Comparison of ENCODE assay signal across 11 cellular contexts in the genomic region with DNA sequence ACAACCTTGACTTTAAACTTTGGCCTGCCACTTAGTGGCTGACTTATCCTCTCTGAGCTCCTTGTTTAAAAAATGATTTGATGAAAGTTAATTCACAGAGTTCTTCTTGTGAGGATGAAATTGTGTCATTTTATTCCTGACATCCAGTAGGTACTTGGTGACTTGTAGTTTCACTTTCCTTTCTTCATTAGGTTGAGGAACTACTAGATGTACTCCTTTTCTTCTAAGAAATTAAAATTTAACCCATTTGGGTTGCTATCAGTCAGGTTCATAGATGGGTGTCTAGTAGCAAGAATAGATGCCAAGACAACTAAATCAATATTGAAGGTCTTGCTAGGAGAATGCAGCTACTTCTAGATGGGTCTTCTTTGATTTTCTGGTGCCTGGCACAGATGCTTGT. TPM values are rescaled to one million over a fixed set of nuclear protein-coding genes. Genes with fewer than 3 reads are reported as not detected.
A peak's percentile ranks its signal among the peaks of the same experiment; 100 is the strongest.
DNase-seq lines count a peak whose midpoint lies in the region; ATAC-seq, FAIRE-seq and TF ChIP-seq lines count a peak whose summit lies in the region.
"Had no signal": no experiment of that assay in that cellular context is flagged by ENCODE, and none has a peak within 500 bp of the region (broad histone marks: within the 10 kb centered on the region; RNA-seq: fewer than 3 reads in every experiment).

No MANE protein-coding gene starts in this region.

- H3K27ac ChIP-seq in GM12878 (ENCODE audit: control insufficient read depth, insufficient read depth), result peak overlapping the region; percentile 72
- no peak overlapping the region for H3K27ac ChIP-seq in stomach smooth muscle (ENCODE audit: low read length)
- H3K27ac ChIP-seq: C4-2B, SK-N-MC had no signal

- ATAC-seq in activated T-cell treated with anti-CD3 and anti-CD28 coated beads, Interleukin-2, amount 50 U/mL, for 72 hours (replicated peaks in 1 of 2), result no peak
- ATAC-seq in HG03342 (IDR thresholded peaks at IDR 0.05; ENCODE audit: unreplicated experiment) (peak; percentile 35), GM12878 (peak; percentile 12)

- peak overlapping the region; percentile 58 for H3K4me2 ChIP-seq in GM12878 (ENCODE audit: control insufficient read depth, insufficient read depth)

- peak overlapping the region; percentile 73 to 98 for H3K4me3 Mint-ChIP-seq in activated T-cell treated with anti-CD3 and anti-CD28 coated beads, Interleukin-2, amount 50 U/mL, for 72 hours
- no peak overlapping the region for H3K4me3 Mint-ChIP-seq in progenitor cell of endocrine pancreas (ENCODE audit: low read depth)

- RAD21 ChIA-PET in GM12878 (lab: Charles Lee; ENCODE audit: unreplicated experiment), result interaction anchor here (0.8 to 2.6 kb wide), 11 partner anchors 9 to 119 kb away, joined by 3 to 18 read pairs (median 4); a partner anchor contains a TSS

- peaks cover 17% of the 10 kb centered on the region for H3K4me1 ChIP-seq in GM12878 (ENCODE audit: control insufficient read depth, insufficient read depth, low read length)
- peaks cover 44% of the 10 kb centered on the region for H3K4me1 ChIP-seq in stomach smooth muscle (ENCODE audit: control insufficient read depth, insufficient read depth, low read length)
- peaks cover 26% of the 10 kb centered on the region for H3K4me1 ChIP-seq in HAP-1

- H3K4me3 ChIP-seq in GM12878, result peak overlapping the region; percentile 59
- H3K4me3 ChIP-seq in stomach smooth muscle (ENCODE audit: low read length in 2 of 2), result peak overlapping the region; percentile 26 to 31
- H3K4me3 ChIP-seq in HAP-1, result no peak overlapping the region
- H3K4me3 ChIP-seq: SK-N-MC had no signal

- FAIRE-seq in GM12878 (lab: Jason Lieb, UNC), result peak; percentile 66

- H3K36me3 ChIP-seq in GM12878 (ENCODE audit: control insufficient read depth in 2 of 2, insufficient read depth in 2 of 2, low read length in 1 of 2) (no peaks in the 10 kb centered on the region), stomach smooth muscle (ENCODE audit: control insufficient read depth in 2 of 2, insufficient read depth in 2 of 2, low read length in 2 of 2) (peaks cover 0 to 3% of the 10 kb centered on the region in 2 donors), HAP-1 (replicated peaks) (peaks cover 8% of the 10 kb centered on the region; the same call in 1 of the 2 replicates)

- H3K9ac ChIP-seq in GM12878 (ENCODE audit: control insufficient read depth, insufficient read depth, low read length) (0 out of 2 replicates have a peak overlapping the region, but pooled peaks have one; percentile 0), stomach smooth muscle (ENCODE audit: low read length in 2 of 2) (peak overlapping the region in 1 of 2 donors; percentile 45)

- H3K27me3 ChIP-seq in GM12878 (replicated peaks in 1 of 2; ENCODE audit: control insufficient read depth in 2 of 2, insufficient read depth in 2 of 2, low read length in 1 of 2) (no peaks in the 10 kb centered on the region), stomach smooth muscle (ENCODE audit: control insufficient read depth in 1 of 2, insufficient read depth in 2 of 2, low read length in 2 of 2) (no peaks in the 10 kb centered on the region), HAP-1 (ENCODE audit: low read depth) (no peaks in the 10 kb centered on the region)

- TF ChIP-seq RAD21 in GM12878 (IDR thresholded peaks at IDR 0.05; ENCODE audit: insufficient read depth, low read depth, low read length), result no peak

- DNase-seq in activated T-cell treated with anti-CD3 and anti-CD28 coated beads, Interleukin-2, amount 50 U/mL, for 72 hours, result no peak
- no peak for DNase-seq in activated T-cell treated with anti-CD3 and anti-CD28 coated beads, Interleukin-2, amount 50 U/mL, for 48 hours
- DNase-seq in GM12878 (ENCODE audit: low read depth, low spot score) (no peak), NCI-H2081 (lab: John Stamatoyannopoulos, UW) (no peak), HAP-1 (ENCODE audit: low spot score in 2 of 2) (no peak), progenitor cell of endocrine pancreas (ENCODE audit: low spot score, unreplicated experiment) (no peak)
- DNase-seq: effector CD4-positive, alpha-beta T cell had no signal

- SMC1A ChIA-PET in GM12878 (lab: Charles Lee; ENCODE audit: uncharacterized antibody, unreplicated experiment), result interaction anchor here (0.6 to 2.8 kb wide), 17 partner anchors 12 to 301 kb away, joined by 3 to 18 read pairs (median 3); a partner anchor contains a TSS

- peaks cover 76% of the 10 kb centered on the region for H3K4me1 Mint-ChIP-seq in activated T-cell treated with anti-CD3 and anti-CD28 coated beads, Interleukin-2, amount 50 U/mL, for 72 hours (ENCODE audit: low read depth)
- peaks cover 40% of the 10 kb centered on the region for H3K4me1 Mint-ChIP-seq in progenitor cell of endocrine pancreas (ENCODE audit: low read depth)

- TF ChIP-seq POLR2A in GM12878 (IDR thresholded peaks at IDR 0.05; ENCODE audit: low read depth, low read length), result no peak

- no peaks in the 10 kb centered on the region for H3K9me3 ChIP-seq in GM12878 (replicated peaks; ENCODE audit: control insufficient read depth, insufficient read depth, low read length)
- no peaks in the 10 kb centered on the region for H3K9me3 ChIP-seq in stomach smooth muscle (ENCODE audit: control insufficient read depth in 2 of 2, low read length in 2 of 2)
- H3K9me3 ChIP-seq in HAP-1, result no peaks in the 10 kb centered on the region

- H3K9me3 Mint-ChIP-seq in activated T-cell treated with anti-CD3 and anti-CD28 coated beads, Interleukin-2, amount 50 U/mL, for 72 hours, result no peaks in the 10 kb centered on the region
- H3K9me3 Mint-ChIP-seq in progenitor cell of endocrine pancreas (ENCODE audit: low read depth), result no peaks in the 10 kb centered on the region

- H2AFZ ChIP-seq in GM12878 (ENCODE audit: control insufficient read depth, low read depth, low read length), result peak overlapping the region; percentile 18; the same call in 1 of the 2 replicates

- peak overlapping the region; percentile 97 for H3K27ac Mint-ChIP-seq in activated T-cell treated with anti-CD3 and anti-CD28 coated beads, Interleukin-2, amount 50 U/mL, for 72 hours
- H3K27ac Mint-ChIP-seq in progenitor cell of endocrine pancreas, result no peak overlapping the region

- CTCF ChIA-PET in GM12878 (lab: Yijun Ruan, JAX), result interaction anchor here (0.8 to 3.0 kb wide), 6 partner anchors 33 to 116 kb away, joined by 3 to 15 read pairs (median 4); a partner anchor contains a TSS

- intact Hi-C loops in GM12878 (cut with micrococcal nuclease; ENCODE audit: unreplicated experiment), result loop anchor here (2.0 to 5.0 kb wide), 2 partner anchors 120 to 143 kb away; a partner anchor contains a TSS

- POLR2A ChIA-PET in GM12878 (lab: Charles Lee), result interaction anchor here (0.6 to 2.0 kb wide), 7 partner anchors 28 to 1773 kb away, joined by 3 to 9 read pairs (median 4); a partner anchor contains a TSS

- H3K36me3 Mint-ChIP-seq in activated T-cell treated with anti-CD3 and anti-CD28 coated beads, Interleukin-2, amount 50 U/mL, for 72 hours (ENCODE audit: insufficient read depth in 2 of 2), result no peaks in the 10 kb centered on the region
- H3K36me3 Mint-ChIP-seq in progenitor cell of endocrine pancreas (ENCODE audit: insufficient read depth), result peaks cover 10% of the 10 kb centered on the region

- TF ChIP-seq EP300 in GM12878 (IDR thresholded peaks at IDR 0.05; ENCODE audit: borderline replicate concordance in 1 of 2, control insufficient read depth in 1 of 2, low read depth in 2 of 2, low read length in 2 of 2), result no peak

- no peaks in the 10 kb centered on the region for H3K27me3 Mint-ChIP-seq in activated T-cell treated with anti-CD3 and anti-CD28 coated beads, Interleukin-2, amount 50 U/mL, for 72 hours (ENCODE audit: low read depth)
- H3K27me3 Mint-ChIP-seq in progenitor cell of endocrine pancreas, result no peaks in the 10 kb centered on the region

- in situ Hi-C loops in GM12878 (cut with MboI), result no loop called here
- in situ Hi-C loops in HAP-1 (cut with MboI; ENCODE audit: low sequenced_read_pairs), result no loop called here

- H3K79me2 ChIP-seq in GM12878 (ENCODE audit: control insufficient read depth, insufficient read depth, low read length), result peaks cover 28% of the 10 kb centered on the region

- no peak for TF ChIP-seq CTCF in GM12878 (IDR thresholded peaks at IDR 0.05 in 2 of 3, conservative IDR thresholded peaks at IDR 0.05 in 1 of 3; ENCODE audit: control insufficient read depth in 2 of 3, extremely low read depth in 1 of 3, insufficient read depth in 1 of 3, low read depth in 3 of 3, low read length in 3 of 3)
- no peak for TF ChIP-seq CTCF in progenitor cell of endocrine pancreas (IDR thresholded peaks at IDR 0.05; ENCODE audit: unreplicated experiment)

- no TSS peak for BruUV-seq in GM12878 (replicated peaks; lab: Mats Ljungman, UMichigan)

- H4K20me1 ChIP-seq in GM12878 (ENCODE audit: control insufficient read depth, insufficient read depth), result no peaks in the 10 kb centered on the region

RNA-seq across cellular contexts. Expression of a gene that starts 5.2 kb away (rescaled TPM):
- total RNA-seq in activated T-cell treated with anti-CD3 and anti-CD28 coated beads, Interleukin-2, amount 50 U/mL, for 72 hours, result 1 to 10 TPM; 5.6 to 8.7 TPM
- 12.0 and 12.2 TPM in 2 replicates for total RNA-seq in GM12878 (2013; cell fraction: nucleolus; rRNA removed)
- total RNA-seq in GM12878 (2014; rRNA removed), result 2.3 and 2.5 TPM in 2 replicates
- 3.7 TPM in 2 replicates for total RNA-seq in GM12878 (2014; rRNA removed; fragmentation: Illumina TruSeq; extraction: Trizol)
- 4.5 and 5.3 TPM in 2 replicates for total RNA-seq in GM12878 (2021)
- 2.7 TPM for polyA plus RNA-seq in GM12878 (2011; ENCODE audit: low read depth)
- 3.9 and 5.4 TPM in 2 replicates for polyA plus RNA-seq in GM12878 (2011; rRNA removed)
- polyA plus RNA-seq in GM12878 (2011; cell fraction: cytosol; rRNA removed), result 2.1 TPM in 2 replicates
- 2.0 TPM in 2 replicates for polyA plus RNA-seq in GM12878 (2011; cell fraction: nucleus; rRNA removed)
- 4.1 and 5.1 TPM in 2 replicates for polyA plus RNA-seq in GM12878 (2012)
- 3.5 and 5.4 TPM in 2 replicates for polyA plus RNA-seq in GM12878 (2014; fragmentation: Illumina TruSeq; extraction: Trizol)
- 1 to 10 TPM in 1 of 2 experiments, under 1 TPM in 1; 0.98 to 1.5 TPM for polyA plus RNA-seq in GM12878 (2014; fragmentation: Nextera tagmentation; extraction: Ambion mirVana)
- polyA plus RNA-seq in GM12878 (2014; rRNA removed), result 1.5 TPM in 2 replicates
- polyA plus RNA-seq in GM12878 (2016; fragmentation: Nextera tagmentation; extraction: Ambion mirVana), result 1 to 10 TPM in 1 of 2 experiments, under 1 TPM in 1; 0.67 to 2.7 TPM
- polyA minus RNA-seq in GM12878 (2011; rRNA and poly(A)+ RNA removed), result 4.6 and 15.4 TPM in 2 replicates
- 3.3 and 6.5 TPM in 2 replicates for polyA minus RNA-seq in GM12878 (2011; cell fraction: cytosol; rRNA and poly(A)+ RNA removed)
- polyA minus RNA-seq in GM12878 (2011; cell fraction: nucleus; rRNA and poly(A)+ RNA removed), result 2.2 and 2.6 TPM in 2 replicates
- 14.9 TPM in 2 replicates for total RNA-seq in progenitor cell of endocrine pancreas

RNA-seq across cellular contexts. Expression of a gene that starts 33.4 kb away (rescaled TPM):
- total RNA-seq in activated T-cell treated with anti-CD3 and anti-CD28 coated beads, Interleukin-2, amount 50 U/mL, for 72 hours, result 1,000 to 10,000 TPM; 2,452 to 2,630 TPM
- total RNA-seq in GM12878 (2013; cell fraction: nucleolus; rRNA removed), result 393 and 399 TPM in 2 replicates
- 3,114 and 3,350 TPM in 2 replicates for total RNA-seq in GM12878 (2014; rRNA removed)
- 3,391 and 3,433 TPM in 2 replicates for total RNA-seq in GM12878 (2014; rRNA removed; fragmentation: Illumina TruSeq; extraction: Trizol)
- total RNA-seq in GM12878 (2021), result 2,942 and 3,030 TPM in 2 replicates
- 8,530 TPM for polyA plus RNA-seq in GM12878 (2011; ENCODE audit: low read depth)
- 3,424 and 4,734 TPM in 2 replicates for polyA plus RNA-seq in GM12878 (2011; rRNA removed)
- polyA plus RNA-seq in GM12878 (2011; cell fraction: cytosol; rRNA removed), result 6,238 and 7,908 TPM in 2 replicates
- polyA plus RNA-seq in GM12878 (2011; cell fraction: nucleus; rRNA removed), result 1,866 and 2,228 TPM in 2 replicates
- 4,230 and 5,312 TPM in 2 replicates for polyA plus RNA-seq in GM12878 (2012)
- polyA plus RNA-seq in GM12878 (2014; fragmentation: Illumina TruSeq; extraction: Trizol), result 2,502 and 4,642 TPM in 2 replicates
- over 10,000 TPM in 1 of 2 experiments, 1,000 to 10,000 TPM in 1; 6,967 to 10,761 TPM for polyA plus RNA-seq in GM12878 (2014; fragmentation: Nextera tagmentation; extraction: Ambion mirVana)
- 5,703 and 6,539 TPM in 2 replicates for polyA plus RNA-seq in GM12878 (2014; rRNA removed)
- polyA plus RNA-seq in GM12878 (2016; fragmentation: Nextera tagmentation; extraction: Ambion mirVana), result 1,000 to 10,000 TPM; 2,885 to 2,955 TPM
- 1,568 and 2,412 TPM in 2 replicates for polyA minus RNA-seq in GM12878 (2011; rRNA and poly(A)+ RNA removed)
- 797 and 891 TPM in 2 replicates for polyA minus RNA-seq in GM12878 (2011; cell fraction: cytosol; rRNA and poly(A)+ RNA removed)
- polyA minus RNA-seq in GM12878 (2011; cell fraction: nucleus; rRNA and poly(A)+ RNA removed), result 234 and 300 TPM in 2 replicates
- total RNA-seq in progenitor cell of endocrine pancreas, result 1,859 and 1,922 TPM in 2 replicates

RNA-seq across cellular contexts. Expression of a gene that starts 33.5 kb away (rescaled TPM):
- 1 to 10 TPM; 2.5 to 3.6 TPM for total RNA-seq in activated T-cell treated with anti-CD3 and anti-CD28 coated beads, Interleukin-2, amount 50 U/mL, for 72 hours
- 9.3 and 10.1 TPM in 2 replicates for total RNA-seq in GM12878 (2013; cell fraction: nucleolus; rRNA removed)
- total RNA-seq in GM12878 (2014; rRNA removed) (11.4 and 11.5 TPM in 2 replicates), GM12878 (2014; rRNA removed; fragmentation: Illumina TruSeq; extraction: Trizol) (13.8 and 14.2 TPM in 2 replicates), GM12878 (2021) (7.1 and 7.2 TPM in 2 replicates), progenitor cell of endocrine pancreas (8.5 and 9.5 TPM in 2 replicates)
- polyA plus RNA-seq in GM12878 (2011; ENCODE audit: low read depth), result 5.1 TPM
- polyA plus RNA-seq in GM12878 (2011; rRNA removed) (7.9 and 12.9 TPM in 2 replicates), GM12878 (2014; fragmentation: Illumina TruSeq; extraction: Trizol) (12.4 and 14.1 TPM in 2 replicates), GM12878 (2014; fragmentation: Nextera tagmentation; extraction: Ambion mirVana) (10 to 100 TPM in 1 of 2 experiments, 1 to 10 TPM in 1; 8.9 to 10.2 TPM), GM12878 (2014; rRNA removed) (6.9 and 9.1 TPM in 2 replicates), GM12878 (2016; fragmentation: Nextera tagmentation; extraction: Ambion mirVana) (10 to 100 TPM; 13.6 to 17.9 TPM)
- 3.0 and 3.6 TPM in 2 replicates for polyA plus RNA-seq in GM12878 (2011; cell fraction: cytosol; rRNA removed)
- 2.7 and 4.1 TPM in 2 replicates for polyA plus RNA-seq in GM12878 (2011; cell fraction: nucleus; rRNA removed)
- polyA plus RNA-seq in GM12878 (2012), result 7.6 and 10.4 TPM in 2 replicates
- 3.2 and 3.6 TPM in 2 replicates for polyA minus RNA-seq in GM12878 (2011; rRNA and poly(A)+ RNA removed)
- 2.3 and 3.5 TPM in 2 replicates for polyA minus RNA-seq in GM12878 (2011; cell fraction: cytosol; rRNA and poly(A)+ RNA removed)
- polyA minus RNA-seq in GM12878 (2011; cell fraction: nucleus; rRNA and poly(A)+ RNA removed), result 3.3 and 4.6 TPM in 2 replicates

Comparison
In these comparisons a context has a peak if more than half of its experiments do, and no peak if none do; other contexts are left out.
1. ATAC-seq: peak in HG03342 (single experiment) and GM12878 (single experiment); none in activated T-cell treated with anti-CD3 and anti-CD28 coated beads, Interleukin-2, amount 50 U/mL, for 72 hours (0 of 2).